ENCODE assay signal across 26 cellular contexts in genomic region chr15:53739651-53740050, GRCh38. TPM values are rescaled to one million over a fixed set of nuclear protein-coding genes. Genes with fewer than 3 reads are reported as not detected.
DNase-seq lines count a peak whose midpoint lies in the region; ATAC-seq and TF ChIP-seq lines count a peak whose summit lies in the region.
"Had no signal": no experiment of that assay in that cellular context is flagged by ENCODE, and none has a peak within 500 bp of the region (broad histone marks: within the 10 kb centered on the region; RNA-seq: fewer than 3 reads in every experiment).

No MANE protein-coding gene starts in this region.

- ATAC-seq in body of pancreas = peak; percentile 64
- ATAC-seq in HG03521 (IDR thresholded peaks at IDR 0.05; ENCODE audit: unreplicated experiment) = no peak
- no peak for ATAC-seq in HG03520 (IDR thresholded peaks at IDR 0.05; ENCODE audit: unreplicated experiment)
- ATAC-seq: K562 had no signal

- no peaks in the 10 kb centered on the region for H3K36me3 ChIP-seq in body of pancreas (replicated peaks in 1 of 2; ENCODE audit: insufficient read depth in 1 of 2, low read depth in 2 of 2)
- H3K36me3 ChIP-seq: BLaER1 had no signal

- intact Hi-C loops in body of pancreas (cut with DNase I) = no loop called here

- H3K36me3 Mint-ChIP-seq in nephron (ENCODE audit: low read depth) = no peaks in the 10 kb centered on the region
- H3K36me3 Mint-ChIP-seq in activated T-cell treated with anti-CD3 and anti-CD28 coated beads, Interleukin-2, amount 50 U/mL, for 24 hours (ENCODE audit: low read depth) = no peaks in the 10 kb centered on the region
- H3K36me3 Mint-ChIP-seq: CD4-positive, CD25-positive, alpha-beta regulatory T cell had no signal

- H3K4me1 ChIP-seq in body of pancreas = no peaks in the 10 kb centered on the region
- H3K4me1 ChIP-seq: BLaER1 had no signal

- no peaks in the 10 kb centered on the region for H3K9me3 ChIP-seq in body of pancreas
- H3K9me3 ChIP-seq: BLaER1 had no signal

- TF ChIP-seq CTCF in body of pancreas (IDR thresholded peaks at IDR 0.05) (no peak), nephron (IDR thresholded peaks at IDR 0.05; ENCODE audit: unreplicated experiment in 3 of 3) (no peak)

- H3K27ac Mint-ChIP-seq in nephron = peak overlapping the region; percentile 77 to 89 (median 89)
- H3K27ac Mint-ChIP-seq in activated T-cell treated with anti-CD3 and anti-CD28 coated beads, Interleukin-2, amount 50 U/mL, for 24 hours = no peak overlapping the region
- H3K27ac Mint-ChIP-seq: CD4-positive, CD25-positive, alpha-beta regulatory T cell had no signal

- H3K9me3 Mint-ChIP-seq in nephron = no peaks in the 10 kb centered on the region
- no peaks in the 10 kb centered on the region for H3K9me3 Mint-ChIP-seq in activated T-cell treated with anti-CD3 and anti-CD28 coated beads, Interleukin-2, amount 50 U/mL, for 24 hours

- H3K27ac ChIP-seq in body of pancreas = peak overlapping the region in 1 of 4 donors; percentile 26
- H3K27ac ChIP-seq: BLaER1, RWPE1 had no signal

- H3K27me3 Mint-ChIP-seq in nephron (ENCODE audit: low read depth) = no peaks in the 10 kb centered on the region
- H3K27me3 Mint-ChIP-seq in activated T-cell treated with anti-CD3 and anti-CD28 coated beads, Interleukin-2, amount 50 U/mL, for 24 hours = peaks cover 6% of the 10 kb centered on the region

- no peak overlapping the region for H3K4me3 Mint-ChIP-seq in nephron
- H3K4me3 Mint-ChIP-seq in activated T-cell treated with anti-CD3 and anti-CD28 coated beads, Interleukin-2, amount 50 U/mL, for 24 hours = no peak overlapping the region
- H3K4me3 Mint-ChIP-seq: CD4-positive, CD25-positive, alpha-beta regulatory T cell had no signal

- H3K27me3 ChIP-seq in body of pancreas = no peaks in the 10 kb centered on the region
- H3K27me3 ChIP-seq: BLaER1 had no signal

- 4 to 16% methylated on average over 4 of the region's 4 CpGs for WGBS in body of pancreas, 2 donors

- H3K4me3 ChIP-seq in body of pancreas = no peak overlapping the region
- H3K4me3 ChIP-seq: BLaER1, K562 had no signal

- DNase-seq in Caki2 (ENCODE audit: low read depth) (peak; percentile 65), body of pancreas (peak in 3 of 4 donors; percentile 9 to 24 (median 21)), kidney tubule cell (ENCODE audit: low spot score) (peak; percentile 77), NCI-H345 (lab: John Stamatoyannopoulos, UW) (no peak)
- no peak for DNase-seq in activated T-cell treated with anti-CD3 and anti-CD28 coated beads, Interleukin-2, amount 50 U/mL, for 24 hours
- DNase-seq: CD4-positive, CD25-positive, alpha-beta regulatory T cell; DMS53; GOT3; HCEC 1CT; Kasumi-1; MV-4-11; NCI-H1105; NCI-H146; NCI-H1930; NCI-H446 treated with DMSO at 0.1 percent for 48 hours; NCI-H526 treated with DMSO at 0.1 percent for 48 hours; SHP77 treated with DMSO at 0.1 percent for 48 hours had no signal

- in situ Hi-C loops in Caki2 (cut with HindIII; ENCODE audit: low pct_unique_long_range_greater_than_20kb, low sequenced_read_pairs) = no loop called here

- no peaks in the 10 kb centered on the region for H3K4me1 Mint-ChIP-seq in nephron
- H3K4me1 Mint-ChIP-seq in activated T-cell treated with anti-CD3 and anti-CD28 coated beads, Interleukin-2, amount 50 U/mL, for 24 hours (ENCODE audit: low read depth) = no peaks in the 10 kb centered on the region
- H3K4me1 Mint-ChIP-seq: CD4-positive, CD25-positive, alpha-beta regulatory T cell had no signal

- no peak for TF ChIP-seq POLR2A in body of pancreas (IDR thresholded peaks at IDR 0.05)

RNA-seq across cellular contexts. Expression of gene WDR72, which starts 19.8 kb away (rescaled TPM):
- 5.0 and 6.1 TPM in 2 replicates for total RNA-seq in Caki2 (2014; rRNA removed; shearing (Covaris generic); ENCODE audit: low replicate concordance)
- total RNA-seq in body of pancreas = 1 to 10 TPM; 5.4 to 9.2 TPM
- total RNA-seq: A172; CD4-positive, CD25-positive, alpha-beta regulatory T cell; G401; K562; M059J had no signal

Comparison
In these comparisons a context has a peak if more than half of its experiments do, and no peak if none do; other contexts are left out.
1. DNase-seq: peak in Caki2 (single experiment), body of pancreas (3 of 4) and kidney tubule cell (single experiment); none in NCI-H345 (single experiment) and activated T-cell treated with anti-CD3 and anti-CD28 coated beads, Interleukin-2, amount 50 U/mL, for 24 hours (single experiment).